In genomic region chr1:161946071-161946987, GRCh38 we compare ENCODE assay signal across 22 cellular contexts.
DNase-seq lines count a peak whose midpoint lies in the region; ATAC-seq and TF ChIP-seq lines count a peak whose summit lies in the region.
"Had no signal": no experiment of that assay in that cellular context is flagged by ENCODE, and none has a peak within 500 bp of the region (broad histone marks: within the 10 kb centered on the region; RNA-seq: fewer than 3 reads in every experiment).

No MANE protein-coding gene starts in this region.

- no peak for TF ChIP-seq CTCF in AG10803 (conservative IDR thresholded peaks at IDR 0.05; ENCODE audit: low read length)
- TF ChIP-seq CTCF in choroid plexus epithelial cell (conservative IDR thresholded peaks at IDR 0.05; ENCODE audit: low read depth, low read length): no peak
- no peak for TF ChIP-seq CTCF in mesothelial cell of epicardium (IDR thresholded peaks at IDR 0.05; ENCODE audit: unreplicated experiment)

- peaks cover 16% of the 10 kb centered on the region for H3K4me1 ChIP-seq in HUES48 (ENCODE audit: control insufficient read depth, insufficient read depth, low read length)

- no peaks in the 10 kb centered on the region for H3K27me3 ChIP-seq in HUES48 (ENCODE audit: control insufficient read depth, insufficient read depth, low read length)

- no peak overlapping the region for H3K9ac ChIP-seq in HUES48 (ENCODE audit: low read depth, low read length)

- H3K9me3 Mint-ChIP-seq in mesothelial cell of epicardium: peaks cover 9% of the 10 kb centered on the region
- H3K9me3 Mint-ChIP-seq: activated CD8-positive, alpha-beta T cell treated with anti-CD3 and anti-CD28 coated beads for 36 hours; activated naive CD8-positive, alpha-beta T cell treated with anti-CD3 and anti-CD28 coated beads, Interleukin-2, amount 10 ng/mL, durations not matched to agents 7 days and 5 days; activated T-cell treated with anti-CD3 and anti-CD28 coated beads, Interleukin-2, amount 50 U/mL, for 72 hours; nephron had no signal

- H3K27me3 Mint-ChIP-seq in mesothelial cell of epicardium (ENCODE audit: low read depth): no peaks in the 10 kb centered on the region
- H3K27me3 Mint-ChIP-seq: activated CD8-positive, alpha-beta T cell treated with anti-CD3 and anti-CD28 coated beads for 36 hours; activated naive CD8-positive, alpha-beta T cell treated with anti-CD3 and anti-CD28 coated beads, Interleukin-2, amount 10 ng/mL, durations not matched to agents 7 days and 5 days; B cell had no signal

- DNase-seq in AG10803 (ENCODE audit: low read depth) (peak; percentile 93), choroid plexus epithelial cell (ENCODE audit: low read depth) (peak; percentile 47), mesothelial cell of epicardium (ENCODE audit: low spot score in 2 of 2, unreplicated experiment in 2 of 2) (no peak), COLO668 (lab: John Stamatoyannopoulos, UW; ENCODE audit: unreplicated experiment) (no peak), pons (ENCODE audit: low spot score) (no peak)
- DNase-seq: activated CD8-positive, alpha-beta T cell treated with anti-CD3 and anti-CD28 coated beads for 36 hours; activated naive CD8-positive, alpha-beta T cell treated with anti-CD3 and anti-CD28 coated beads, Interleukin-2, amount 10 ng/mL, durations not matched to agents 7 days and 5 days; activated T-cell treated with anti-CD3 and anti-CD28 coated beads, Interleukin-2, amount 50 U/mL, for 72 hours; cerebellar nuclear complex; glutamatergic neuron; NCI-H1105; NCI-H2171; NCI-H82; stimulated activated CD4-positive, alpha-beta T cell treated with anti-CD3 and anti-CD28 coated beads, Interleukin-2, amount 100 ng/mL, for 24 hours; substantia nigra; SW 1271 had no signal

- H3K9me3 ChIP-seq in HUES48 (ENCODE audit: control insufficient read depth, insufficient read depth, low read length): no peaks in the 10 kb centered on the region

- H3K4me1 Mint-ChIP-seq in mesothelial cell of epicardium: peaks cover 36% of the 10 kb centered on the region
- H3K4me1 Mint-ChIP-seq: activated naive CD8-positive, alpha-beta T cell treated with anti-CD3 and anti-CD28 coated beads, Interleukin-2, amount 10 ng/mL, durations not matched to agents 7 days and 5 days had no signal

- peak overlapping the region; percentile 4 for H3K27ac Mint-ChIP-seq in mesothelial cell of epicardium
- H3K27ac Mint-ChIP-seq: activated CD8-positive, alpha-beta T cell treated with anti-CD3 and anti-CD28 coated beads for 36 hours; activated naive CD8-positive, alpha-beta T cell treated with anti-CD3 and anti-CD28 coated beads, Interleukin-2, amount 10 ng/mL, durations not matched to agents 7 days and 5 days; activated T-cell treated with anti-CD3 and anti-CD28 coated beads, Interleukin-2, amount 50 U/mL, for 72 hours; B cell had no signal

- H3K27ac ChIP-seq in HUES48 (ENCODE audit: low read depth, low read length): peak overlapping the region; percentile 28

- no peak overlapping the region for H3K4me3 Mint-ChIP-seq in mesothelial cell of epicardium
- H3K4me3 Mint-ChIP-seq: activated CD8-positive, alpha-beta T cell treated with anti-CD3 and anti-CD28 coated beads for 36 hours; activated naive CD8-positive, alpha-beta T cell treated with anti-CD3 and anti-CD28 coated beads, Interleukin-2, amount 10 ng/mL, durations not matched to agents 7 days and 5 days; activated T-cell treated with anti-CD3 and anti-CD28 coated beads, Interleukin-2, amount 50 U/mL, for 72 hours; B cell; nephron had no signal

- no peak overlapping the region for H3K4me3 ChIP-seq in AG10803 (ENCODE audit: low read length)
- no peak overlapping the region for H3K4me3 ChIP-seq in HUES48 (ENCODE audit: low read depth, low read length)
- no peak overlapping the region for H3K4me3 ChIP-seq in choroid plexus epithelial cell (ENCODE audit: low read depth, low read length)
- H3K4me3 ChIP-seq: lung had no signal

- peaks cover 23% of the 10 kb centered on the region for H3K36me3 Mint-ChIP-seq in mesothelial cell of epicardium

- no peak for ATAC-seq in HG02981 (IDR thresholded peaks at IDR 0.05; ENCODE audit: unreplicated experiment)
- ATAC-seq in HG02759 (IDR thresholded peaks at IDR 0.05; ENCODE audit: unreplicated experiment): no peak
- ATAC-seq: activated CD8-positive, alpha-beta T cell treated with anti-CD3 and anti-CD28 coated beads for 36 hours; activated T-cell treated with anti-CD3 and anti-CD28 coated beads, Interleukin-2, amount 50 U/mL, for 72 hours had no signal

- H3K36me3 ChIP-seq in HUES48 (ENCODE audit: control insufficient read depth, insufficient read depth, low read length): no peaks in the 10 kb centered on the region

Comparison
In these comparisons a context has a peak if more than half of its experiments do, and no peak if none do; other contexts are left out.
1. DNase-seq: peak in AG10803 (single experiment) and choroid plexus epithelial cell (single experiment); none in mesothelial cell of epicardium (0 of 2), COLO668 (single experiment) and pons (single experiment).